ENCODE assay signal across 1 cellular context in genomic region chr15:41495736-41496599, GRCh38.
TF ChIP-seq lines count a peak whose summit lies in the region.

No MANE protein-coding gene starts in this region.

TF ChIP-seq in HepG2, 621 proteins besides CTCF, POLR2A, EP300 and RAD21 (continued from another document and continues in another):
- TF ChIP-seq ZNF646 (CRISPR knock-in tag; IDR thresholded peaks at IDR 0.05) (no peak), KDM2A (CRISPR knock-in tag; IDR thresholded peaks at IDR 0.05; ENCODE audit: borderline replicate concordance, low read depth) (peak; percentile 90), NCOA2 (CRISPR knock-in tag; IDR thresholded peaks at IDR 0.05) (peak; percentile 46; the same call in 1 of the 2 replicates), DDIT3 (CRISPR knock-in tag; IDR thresholded peaks at IDR 0.05) (no peak), SPEN (CRISPR knock-in tag; IDR thresholded peaks at IDR 0.05; ENCODE audit: low read depth) (peak; percentile 90), SP5 (CRISPR knock-in tag; IDR thresholded peaks at IDR 0.05; ENCODE audit: borderline replicate concordance, low read depth) (no peak; the same call in 1 of the 2 replicates), ZNF720 (CRISPR knock-in tag; IDR thresholded peaks at IDR 0.05) (no peak), ZKSCAN5 (CRISPR knock-in tag; IDR thresholded peaks at IDR 0.05) (no peak), HINFP (CRISPR knock-in tag; IDR thresholded peaks at IDR 0.05; ENCODE audit: low read depth) (0 out of 2 replicates have a peak, but pooled peaks have one; percentile 50), ZNF382 (CRISPR knock-in tag; IDR thresholded peaks at IDR 0.05; ENCODE audit: borderline replicate concordance) (no peak), SNAPC4 (CRISPR knock-in tag; IDR thresholded peaks at IDR 0.05) (peak; percentile 84; the same call in 1 of the 2 replicates), NFKBIZ (CRISPR knock-in tag; IDR thresholded peaks at IDR 0.05) (peak; percentile 68), KLF9 (CRISPR knock-in tag; IDR thresholded peaks at IDR 0.05; ENCODE audit: low read depth) (no peak), ZNF34 (CRISPR knock-in tag; IDR thresholded peaks at IDR 0.05; ENCODE audit: borderline replicate concordance) (no peak), AGO2 (optimal IDR thresholded peaks at IDR 0.05; ENCODE audit: low read depth, low read length) (peak; percentile 79), ZNF737 (CRISPR knock-in tag; IDR thresholded peaks at IDR 0.05; ENCODE audit: borderline replicate concordance) (no peak), MIER2 (CRISPR knock-in tag; IDR thresholded peaks at IDR 0.05) (no peak), ZNF274 (CRISPR knock-in tag; IDR thresholded peaks at IDR 0.05) (peak; percentile 67; the same call in 1 of the 2 replicates), MYNN (CRISPR knock-in tag; IDR thresholded peaks at IDR 0.05; ENCODE audit: low read depth) (no peak; the same call in 1 of the 2 replicates), PHF5A (CRISPR knock-in tag; IDR thresholded peaks at IDR 0.05; ENCODE audit: low read depth, unreplicated experiment) (no peak), PAWR (CRISPR knock-in tag; IDR thresholded peaks at IDR 0.05; ENCODE audit: borderline replicate concordance) (no peak), RNF2 (conservative IDR thresholded peaks at IDR 0.05; ENCODE audit: low read depth) (peak; percentile 71), ZBTB34 (CRISPR knock-in tag; IDR thresholded peaks at IDR 0.05) (no peak), ESRRA (CRISPR knock-in tag; IDR thresholded peaks at IDR 0.05; ENCODE audit: low read depth) (peak; percentile 60; the same call in 1 of the 2 replicates), ARHGAP35 (CRISPR knock-in tag; IDR thresholded peaks at IDR 0.05; ENCODE audit: borderline replicate concordance) (peak; percentile 38; the same call in 1 of the 2 replicates), XBP1 (CRISPR knock-in tag; IDR thresholded peaks at IDR 0.05) (no peak), ZNF761 (CRISPR knock-in tag; conservative IDR thresholded peaks at IDR 0.05) (no peak; the same call in 1 of the 2 replicates), ZNF101 (CRISPR knock-in tag; IDR thresholded peaks at IDR 0.05; ENCODE audit: borderline replicate concordance, low read depth) (no peak), KMT2A (CRISPR knock-in tag; IDR thresholded peaks at IDR 0.05) (peak; percentile 96), ZEB1 (IDR thresholded peaks at IDR 0.05; ENCODE audit: insufficient replicate concordance, low read depth) (peak; percentile 50), NCOA5 (CRISPR knock-in tag; IDR thresholded peaks at IDR 0.05) (no peak), ZNF263 (CRISPR knock-in tag; IDR thresholded peaks at IDR 0.05) (peak; percentile 93), U2AF2 (IDR thresholded peaks at IDR 0.05; ENCODE audit: low read depth, low read length) (peak; percentile 24; the same call in 1 of the 2 replicates), HNF1B (CRISPR knock-in tag; IDR thresholded peaks at IDR 0.05) (peak; percentile 59), LRRFIP1 (CRISPR knock-in tag; conservative IDR thresholded peaks at IDR 0.05) (no peak), RELA (CRISPR knock-in tag; IDR thresholded peaks at IDR 0.05) (no peak), ZNF740 (CRISPR knock-in tag; IDR thresholded peaks at IDR 0.05) (0 out of 2 replicates have a peak, but pooled peaks have one; percentile 60), USF2 (IDR thresholded peaks at IDR 0.05; ENCODE audit: low read depth, low read length) (no peak), USF2 (CRISPR knock-in tag; IDR thresholded peaks at IDR 0.05; ENCODE audit: borderline replicate concordance) (peak; percentile 55; the same call in 1 of the 2 replicates)
